In genomic region chr18:79068946-79069791, GRCh38 we compare ENCODE assay signal across 1 cellular context.
TF ChIP-seq lines count a peak whose summit lies in the region.

TSS of gene ATP9B (plus strand) at chr18:79069394. CDS start at chr18:79069411, 17 bp downstream.

TF ChIP-seq in K562, 482 proteins besides CTCF, POLR2A, EP300 and RAD21 (continued from another document and continues in another):
- TF ChIP-seq ZNF280A (IDR thresholded peaks at IDR 0.05; ENCODE audit: low read depth, partially characterized antibody) = no peak
- no peak for TF ChIP-seq KLF16 (IDR thresholded peaks at IDR 0.05)
- TF ChIP-seq GTF2E2 (tag; IDR thresholded peaks at IDR 0.05) = peak; percentile 83
- TF ChIP-seq REST (CRISPR knock-in tag; IDR thresholded peaks at IDR 0.05; ENCODE audit: low read depth) = no peak
- TF ChIP-seq ZNF23 (CRISPR knock-in tag; IDR thresholded peaks at IDR 0.05) = no peak
- 0 out of 2 replicates have a peak, but pooled peaks have one; percentile 50 for TF ChIP-seq ZNF584 (CRISPR knock-in tag; IDR thresholded peaks at IDR 0.05; ENCODE audit: low read depth)
- TF ChIP-seq BDP1 (IDR thresholded peaks at IDR 0.05; ENCODE audit: insufficient read depth, insufficient read length) = no peak
- TF ChIP-seq NFIX (CRISPR knock-in tag; IDR thresholded peaks at IDR 0.05; ENCODE audit: low read depth) = no peak
- TF ChIP-seq STAG1 (CRISPR knock-in tag; IDR thresholded peaks at IDR 0.05; ENCODE audit: borderline replicate concordance) = no peak
- TF ChIP-seq ZNF445 (CRISPR knock-in tag; IDR thresholded peaks at IDR 0.05; ENCODE audit: low read depth) = no peak
- TF ChIP-seq ZNF76 (CRISPR knock-in tag; IDR thresholded peaks at IDR 0.05; ENCODE audit: borderline replicate concordance) = no peak
- TF ChIP-seq TRIM24 (IDR thresholded peaks at IDR 0.05) = no peak
- TF ChIP-seq CREM (IDR thresholded peaks at IDR 0.05; ENCODE audit: low read depth) = peak; percentile 100
- TF ChIP-seq SP2 (IDR thresholded peaks at IDR 0.05; ENCODE audit: extremely low read depth, low read depth, low read length, poor library complexity, severe bottlenecking) = no peak
- TF ChIP-seq SAFB2 (IDR thresholded peaks at IDR 0.05; ENCODE audit: borderline replicate concordance, low read depth, low read length, severe bottlenecking) = no peak
- TF ChIP-seq JUND (IDR thresholded peaks at IDR 0.05; ENCODE audit: borderline replicate concordance, low read depth, low read length) = peak; percentile 74
- TF ChIP-seq JUND (tag; IDR thresholded peaks at IDR 0.05; ENCODE audit: borderline replicate concordance, low read depth, low read length) = peak; percentile 73; the same call in 2 of the 3 replicates
- TF ChIP-seq ARID1B (IDR thresholded peaks at IDR 0.05) = no peak
- TF ChIP-seq PHF21A (IDR thresholded peaks at IDR 0.05; ENCODE audit: borderline replicate concordance, low read depth) = no peak
- TF ChIP-seq NR1H2 (CRISPR knock-in tag; IDR thresholded peaks at IDR 0.05) = no peak
- no peak for TF ChIP-seq ZBTB49 (CRISPR knock-in tag; IDR thresholded peaks at IDR 0.05; ENCODE audit: borderline replicate concordance)
- TF ChIP-seq MCM7 (IDR thresholded peaks at IDR 0.05) = no peak
- TF ChIP-seq JUNB (CRISPR knock-in tag; conservative IDR thresholded peaks at IDR 0.05) = peak; percentile 93
- 0 out of 2 replicates have a peak, but pooled peaks have one; percentile 34 for TF ChIP-seq ZNF263 (CRISPR knock-in tag; IDR thresholded peaks at IDR 0.05; ENCODE audit: borderline replicate concordance)
- TF ChIP-seq AFF4 (CRISPR knock-in tag; IDR thresholded peaks at IDR 0.05) = no peak
- peak; percentile 90 for TF ChIP-seq POLR2G (IDR thresholded peaks at IDR 0.05; ENCODE audit: low read depth, low read length)
- TF ChIP-seq BRCA1 (IDR thresholded peaks at IDR 0.05) = no peak
- no peak for TF ChIP-seq BRCA1 (CRISPR knock-in tag; IDR thresholded peaks at IDR 0.05)
- TF ChIP-seq SRSF3 (IDR thresholded peaks at IDR 0.05; ENCODE audit: insufficient read depth, low read length) = no peak
- TF ChIP-seq ZNF507 (tag; conservative IDR thresholded peaks at IDR 0.05) = no peak
- TF ChIP-seq NR2C2 (CRISPR knock-in tag; IDR thresholded peaks at IDR 0.05) = 0 out of 2 replicates have a peak, but pooled peaks have one; percentile 10
- TF ChIP-seq NR2C2 (tag; IDR thresholded peaks at IDR 0.05) = peak; percentile 50; the same call in 1 of the 2 replicates
- no peak for TF ChIP-seq HMG20A (CRISPR knock-in tag; conservative IDR thresholded peaks at IDR 0.05)
- TF ChIP-seq MTA1 (IDR thresholded peaks at IDR 0.05; ENCODE audit: borderline replicate concordance) = peak; percentile 98
- TF ChIP-seq ZBTB40 (IDR thresholded peaks at IDR 0.05) = 0 out of 2 replicates have a peak, but pooled peaks have one; percentile 29
- TF ChIP-seq ZBTB40 (CRISPR knock-in tag; IDR thresholded peaks at IDR 0.05) = no peak
- no peak for TF ChIP-seq DDX20 (tag; IDR thresholded peaks at IDR 0.05; ENCODE audit: low read depth)
- TF ChIP-seq SRSF1 (IDR thresholded peaks at IDR 0.05; ENCODE audit: low read depth, low read length) = no peak
- no peak for TF ChIP-seq MAFK (IDR thresholded peaks at IDR 0.05; ENCODE audit: low read length)
- no peak for TF ChIP-seq PYGO2 (tag; IDR thresholded peaks at IDR 0.05)
- no peak for TF ChIP-seq ZZZ3 (IDR thresholded peaks at IDR 0.05)
- TF ChIP-seq ZNF316 (IDR thresholded peaks at IDR 0.05) = no peak
- TF ChIP-seq SMAD2 (IDR thresholded peaks at IDR 0.05; ENCODE audit: low read depth, low read length) = no peak
